13 cellular contexts compared by ENCODE assay signal in the genomic region with DNA sequence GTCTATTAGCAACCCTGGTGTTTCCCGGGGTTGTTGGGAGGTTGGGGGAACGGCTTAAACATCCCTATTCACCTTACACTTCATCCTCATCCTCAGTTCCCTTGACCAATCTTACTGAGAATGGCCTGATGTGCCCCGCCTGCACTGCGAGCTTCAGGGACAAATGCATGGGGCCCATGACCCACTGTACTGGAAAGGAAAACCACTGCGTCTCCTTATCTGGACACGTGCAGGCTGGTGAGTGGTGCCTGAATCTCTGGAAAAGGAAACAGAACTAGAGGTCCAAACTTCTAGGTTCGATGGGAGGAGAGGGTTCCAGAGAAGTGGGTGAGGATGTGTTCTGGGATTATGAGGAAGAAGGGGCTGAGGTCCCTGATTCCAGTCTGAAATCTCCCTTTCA. TPM values are rescaled to one million over a fixed set of nuclear protein-coding genes. Genes with fewer than 3 reads are reported as not detected.
DNase-seq lines count a peak whose midpoint lies in the region; ATAC-seq and TF ChIP-seq lines count a peak whose summit lies in the region.
"Had no signal": no experiment of that assay in that cellular context is flagged by ENCODE, and none has a peak within 500 bp of the region (broad histone marks: within the 10 kb centered on the region; RNA-seq: fewer than 3 reads in every experiment).

No MANE protein-coding gene starts in this region.

- H3K79me2 ChIP-seq in mammary epithelial cell (ENCODE audit: insufficient read depth, low read length) = no peaks in the 10 kb centered on the region

- H3K9me3 Mint-ChIP-seq in activated naive CD8-positive, alpha-beta T cell treated with anti-CD3 and anti-CD28 coated beads, Interleukin-2, amount 10 ng/mL, durations not matched to agents 7 days and 5 days = no peaks in the 10 kb centered on the region

- no peak for DNase-seq in breast epithelium (ENCODE audit: low spot score in 2 of 2)
- DNase-seq in mammary epithelial cell = no peak
- no peak for DNase-seq in activated naive CD8-positive, alpha-beta T cell treated with anti-CD3 and anti-CD28 coated beads, Interleukin-2, amount 10 ng/mL, durations not matched to agents 7 days and 5 days
- DNase-seq in transverse colon = no peak
- DNase-seq in dedifferentiated amniotic fluid mesenchymal stem cell (ENCODE audit: extremely low spot score) = no peak
- no peak for DNase-seq in HT-29 (ENCODE audit: low spot score)
- DNase-seq: activated CD8-positive, alpha-beta memory T cell treated with anti-CD3 and anti-CD28 coated beads for 24 hours; aorta; HCEC 1CT; occipital lobe; SK-N-SH had no signal

- H3K27ac Mint-ChIP-seq in activated naive CD8-positive, alpha-beta T cell treated with anti-CD3 and anti-CD28 coated beads, Interleukin-2, amount 10 ng/mL, durations not matched to agents 7 days and 5 days = peak overlapping the region; percentile 96

- peak overlapping the region; percentile 73 to 90 for H3K27ac ChIP-seq in breast epithelium
- no peak overlapping the region for H3K27ac ChIP-seq in mammary epithelial cell (ENCODE audit: insufficient read depth, low read depth, low read length)
- no peak overlapping the region for H3K27ac ChIP-seq in mucosa of rectum (ENCODE audit: low read depth in 2 of 2, low read length in 2 of 2)
- peak overlapping the region in 3 of 4 donors; percentile 50 to 84 (median 82) for H3K27ac ChIP-seq in transverse colon

- no peak for TF ChIP-seq EP300 in transverse colon (IDR thresholded peaks at IDR 0.05; ENCODE audit: low read depth)

- peaks cover 26% of the 10 kb centered on the region for H3K36me3 Mint-ChIP-seq in activated naive CD8-positive, alpha-beta T cell treated with anti-CD3 and anti-CD28 coated beads, Interleukin-2, amount 10 ng/mL, durations not matched to agents 7 days and 5 days

- H3K4me1 ChIP-seq in breast epithelium = no peaks in the 10 kb centered on the region
- H3K4me1 ChIP-seq in mammary epithelial cell (ENCODE audit: insufficient read depth, low read length) = peaks cover 4% of the 10 kb centered on the region
- peaks cover 0 to 2% of the 10 kb centered on the region in 2 donors for H3K4me1 ChIP-seq in mucosa of rectum (ENCODE audit: control insufficient read depth in 2 of 2, insufficient read depth in 2 of 2, low read length in 2 of 2)
- H3K4me1 ChIP-seq in transverse colon = peaks cover 0 to 11% (median 3%) of the 10 kb centered on the region in 4 donors

- H3K4me2 ChIP-seq in mammary epithelial cell (ENCODE audit: insufficient read depth, low read depth, low read length) = no peak overlapping the region
- H3K4me2 ChIP-seq: SK-N-SH had no signal

- H3K9ac ChIP-seq in mammary epithelial cell (ENCODE audit: insufficient read depth, low read length) (no peak overlapping the region), mucosa of rectum (ENCODE audit: low read depth in 1 of 2, low read length in 2 of 2) (no peak overlapping the region)
- H3K9ac ChIP-seq: SK-N-SH had no signal

- WGBS in mammary epithelial cell (ENCODE audit: low coverage, missing lambda C conversion rate) = 53% methylated on average over 7 of the region's 7 CpGs
- WGBS in transverse colon (ENCODE audit: low coverage in 1 of 2), 2 donors = 75% methylated on average over 7 of the region's 7 CpGs; no CpG with 5 or more reads in 1 of the 2 donors

- CTCF ChIA-PET in mammary epithelial cell (lab: Charles Lee; ENCODE audit: low non-redundant PET) = no interaction called here

- peak overlapping the region; percentile 94 for H3K4me3 Mint-ChIP-seq in activated naive CD8-positive, alpha-beta T cell treated with anti-CD3 and anti-CD28 coated beads, Interleukin-2, amount 10 ng/mL, durations not matched to agents 7 days and 5 days

- ATAC-seq in activated naive CD8-positive, alpha-beta T cell treated with anti-CD3 and anti-CD28 coated beads, Interleukin-2, amount 10 ng/mL, durations not matched to agents 7 days and 5 days (ENCODE audit: low read depth) = no peak
- no peak for ATAC-seq in HG02588 (IDR thresholded peaks at IDR 0.05; ENCODE audit: unreplicated experiment)

- peak overlapping the region; percentile 46 to 71 (median 55) for H3K4me3 ChIP-seq in breast epithelium
- no peak overlapping the region for H3K4me3 ChIP-seq in mammary epithelial cell (replicated peaks in 1 of 3; ENCODE audit: insufficient read depth in 1 of 3, low read depth in 2 of 3, low read length in 3 of 3)
- H3K4me3 ChIP-seq in mucosa of rectum (ENCODE audit: low read length in 2 of 2) = peak overlapping the region; percentile 1 to 57
- H3K4me3 ChIP-seq in transverse colon = no peak overlapping the region

- POLR2A ChIA-PET in activated naive CD8-positive, alpha-beta T cell treated with anti-CD3 and anti-CD28 coated beads, Interleukin-2, amount 10 ng/mL, durations not matched to agents 7 days and 5 days (lab: Charles Lee) = interaction anchor here (1.0 kb wide), 1 partner anchor 38 kb away, joined by 3 read pairs; no protein-coding TSS in a partner anchor

- in situ Hi-C loops in mammary epithelial cell (cut with MboI; ENCODE audit: low sequenced_read_pairs in 2 of 2) = no loop called here
- in situ Hi-C loops in transverse colon (cut with MboI; ENCODE audit: low pct_ligation_motif_present in 1 of 4, low pct_unique_long_range_greater_than_20kb in 1 of 4, low sequenced_read_pairs in 3 of 4) = no loop called here

- H2AFZ ChIP-seq in mammary epithelial cell (ENCODE audit: low read depth, low read length) = no peak overlapping the region

- H3K9me3 ChIP-seq in breast epithelium = no peaks in the 10 kb centered on the region
- H3K9me3 ChIP-seq in mammary epithelial cell (replicated peaks; ENCODE audit: insufficient read depth, low read length) = no peaks in the 10 kb centered on the region
- no peaks in the 10 kb centered on the region for H3K9me3 ChIP-seq in mucosa of rectum (ENCODE audit: control insufficient read depth in 2 of 2, low read length in 2 of 2)
- H3K9me3 ChIP-seq in transverse colon = no peaks in the 10 kb centered on the region
- H3K9me3 ChIP-seq: SK-N-SH had no signal

- H3K4me1 Mint-ChIP-seq in activated naive CD8-positive, alpha-beta T cell treated with anti-CD3 and anti-CD28 coated beads, Interleukin-2, amount 10 ng/mL, durations not matched to agents 7 days and 5 days = peaks cover 30% of the 10 kb centered on the region

- BruUV-seq in mammary epithelial cell (replicated peaks; lab: Mats Ljungman, UMichigan) = no TSS peak

- H4K20me1 ChIP-seq in mammary epithelial cell (ENCODE audit: insufficient read depth, low read length) = no peaks in the 10 kb centered on the region

- intact Hi-C loops in breast epithelium (cut with DNase I; ENCODE audit: low total_unique reads) = no loop called here
- intact Hi-C loops in mammary epithelial cell (cut with micrococcal nuclease) = no loop called here
- intact Hi-C loops in transverse colon (cut with DNase I; ENCODE audit: low total_unique reads) = no loop called here

- dilution Hi-C loops in mammary epithelial cell (cut with HindIII; ENCODE audit: low sequenced_read_pairs) = no loop called here

- H3K27me3 Mint-ChIP-seq in activated naive CD8-positive, alpha-beta T cell treated with anti-CD3 and anti-CD28 coated beads, Interleukin-2, amount 10 ng/mL, durations not matched to agents 7 days and 5 days = no peaks in the 10 kb centered on the region

- TF ChIP-seq POLR2A in breast epithelium (IDR thresholded peaks at IDR 0.05) (no peak), transverse colon (IDR thresholded peaks at IDR 0.05) (no peak)

- H3K36me3 ChIP-seq in breast epithelium (no peaks in the 10 kb centered on the region), mammary epithelial cell (ENCODE audit: insufficient read depth, low read length) (no peaks in the 10 kb centered on the region), mucosa of rectum (ENCODE audit: control insufficient read depth in 2 of 2, insufficient read depth in 2 of 2, low read length in 2 of 2) (no peaks in the 10 kb centered on the region), transverse colon (no peaks in the 10 kb centered on the region)

- H3K27me3 ChIP-seq in breast epithelium (no peaks in the 10 kb centered on the region), mammary epithelial cell (ENCODE audit: insufficient read depth, low read length) (no peaks in the 10 kb centered on the region), mucosa of rectum (ENCODE audit: control insufficient read depth in 2 of 2, insufficient read depth in 2 of 2, low read length in 2 of 2) (no peaks in the 10 kb centered on the region), transverse colon (no peaks in the 10 kb centered on the region)

- TF ChIP-seq CTCF in breast epithelium (IDR thresholded peaks at IDR 0.05) (no peak), mammary epithelial cell (conservative IDR thresholded peaks at IDR 0.05 in 1 of 2, IDR thresholded peaks at IDR 0.05 in 1 of 2; ENCODE audit: extremely low read depth in 1 of 2, insufficient read depth in 1 of 2, low read depth in 1 of 2, low read length in 2 of 2) (no peak), transverse colon (IDR thresholded peaks at IDR 0.05) (no peak)

RNA-seq across cellular contexts. Expression of a gene that starts 5.9 kb away (rescaled TPM):
- total RNA-seq in breast epithelium (10 to 100 TPM in 1 of 3 donors, 1 to 10 TPM in 2; 4.5 to 12.5 (median 6.9) TPM), mammary epithelial cell (under 1 TPM; 0.21 to 0.83 TPM), transverse colon (1 to 10 TPM in 3 of 4 donors, not detected in 1; 1.1 to 4.0 (median 1.6) TPM)
- 3.5 TPM for polyA plus RNA-seq in mammary epithelial cell
- not detected for polyA minus RNA-seq in mammary epithelial cell
- 10 to 100 TPM; 11.7 to 15.6 TPM for total RNA-seq in activated naive CD8-positive, alpha-beta T cell treated with anti-CD3 and anti-CD28 coated beads, Interleukin-2, amount 10 ng/mL, durations not matched to agents 7 days and 5 days
- 0.03 TPM in 1 of 2 replicates, not detected in the other for total RNA-seq in HT-29 (2014; rRNA removed; shearing (Covaris generic))

RNA-seq across cellular contexts. Expression of a gene that starts 6.1 kb away (rescaled TPM):
- total RNA-seq in breast epithelium = 10 to 100 TPM; 21.0 to 30.6 (median 29.0) TPM
- 10 to 100 TPM; 11.0 to 25.3 TPM for total RNA-seq in mammary epithelial cell
- 18.8 TPM for polyA plus RNA-seq in mammary epithelial cell
- polyA minus RNA-seq in mammary epithelial cell = 30.6 TPM
- total RNA-seq in activated naive CD8-positive, alpha-beta T cell treated with anti-CD3 and anti-CD28 coated beads, Interleukin-2, amount 10 ng/mL, durations not matched to agents 7 days and 5 days = 10 to 100 TPM; 40.0 to 43.2 TPM
- total RNA-seq in transverse colon = 100 to 1,000 TPM in 1 of 4 donors, 10 to 100 TPM in 2, 1 to 10 TPM in 1; 8.0 to 147 (median 15.8) TPM
- total RNA-seq in HT-29 (2014; rRNA removed; shearing (Covaris generic)) = 59.7 and 60.1 TPM in 2 replicates

RNA-seq across cellular contexts. Expression of a gene that starts 14.5 kb away (rescaled TPM):
- total RNA-seq in breast epithelium = 10 to 100 TPM; 14.9 to 17.4 (median 16.1) TPM
- total RNA-seq in mammary epithelial cell = 10 to 100 TPM; 23.5 to 31.2 TPM
- polyA plus RNA-seq in mammary epithelial cell = 10.2 TPM
- polyA minus RNA-seq in mammary epithelial cell = 35.9 TPM
- total RNA-seq in activated naive CD8-positive, alpha-beta T cell treated with anti-CD3 and anti-CD28 coated beads, Interleukin-2, amount 10 ng/mL, durations not matched to agents 7 days and 5 days = 10 to 100 TPM; 12.4 to 13.9 TPM
- 10 to 100 TPM; 15.7 to 32.5 (median 24.7) TPM for total RNA-seq in transverse colon
- total RNA-seq in HT-29 (2014; rRNA removed; shearing (Covaris generic)) = 23.0 and 26.0 TPM in 2 replicates

RNA-seq across cellular contexts. Expression of a gene that starts 14.9 kb away (rescaled TPM):
- total RNA-seq in breast epithelium (10 to 100 TPM; 14.2 to 18.0 (median 14.8) TPM), mammary epithelial cell (10 to 100 TPM; 10.3 to 15.5 TPM), transverse colon (10 to 100 TPM in 2 of 4 donors, 1 to 10 TPM in 2; 3.7 to 11.9 (median 9.8) TPM)
- polyA plus RNA-seq in mammary epithelial cell = 15.9 TPM
- 4.8 TPM for polyA minus RNA-seq in mammary epithelial cell
- 10 to 100 TPM; 15.3 to 17.8 TPM for total RNA-seq in activated naive CD8-positive, alpha-beta T cell treated with anti-CD3 and anti-CD28 coated beads, Interleukin-2, amount 10 ng/mL, durations not matched to agents 7 days and 5 days
- 29.6 and 41.8 TPM in 2 replicates for total RNA-seq in HT-29 (2014; rRNA removed; shearing (Covaris generic))

RNA-seq across cellular contexts. Expression of a gene that starts 30.4 kb away (rescaled TPM):
- 1 to 10 TPM in 1 of 3 donors, under 1 TPM in 2; 0.32 to 1.6 (median 0.33) TPM for total RNA-seq in breast epithelium
- total RNA-seq in mammary epithelial cell = under 1 TPM in 1 of 2 donors, not detected in 1; 0.24 TPM
- polyA plus RNA-seq in mammary epithelial cell = 0.03 TPM
- not detected for polyA minus RNA-seq in mammary epithelial cell
- under 1 TPM; 0.68 to 0.72 TPM for total RNA-seq in activated naive CD8-positive, alpha-beta T cell treated with anti-CD3 and anti-CD28 coated beads, Interleukin-2, amount 10 ng/mL, durations not matched to agents 7 days and 5 days
- 1 to 10 TPM in 1 of 4 donors, under 1 TPM in 2, not detected in 1; 0.14 to 2.2 (median 0.64) TPM for total RNA-seq in transverse colon
- total RNA-seq in HT-29 (2014; rRNA removed; shearing (Covaris generic)) = 0.50 and 0.74 TPM in 2 replicates
- total RNA-seq: occipital lobe had no signal

Comparison
In these comparisons a context has a peak if more than half of its experiments do, and no peak if none do; other contexts are left out.
1. H3K27ac ChIP-seq: peak in breast epithelium (2 of 2) and transverse colon (3 of 4); none in mammary epithelial cell (single experiment) and mucosa of rectum (0 of 2).
2. H3K4me3 ChIP-seq: peak in breast epithelium (3 of 3) and mucosa of rectum (2 of 2); none in mammary epithelial cell (0 of 3) and transverse colon (0 of 4).